In genomic region chr2:236551843-236552542, GRCh38 we compare ENCODE assay signal across 12 cellular contexts. TPM values are rescaled to one million over a fixed set of nuclear protein-coding genes. Genes with fewer than 3 reads are reported as not detected.
DNase-seq lines count a peak whose midpoint lies in the region; ATAC-seq and TF ChIP-seq lines count a peak whose summit lies in the region.
"Had no signal": no experiment of that assay in that cellular context is flagged by ENCODE, and none has a peak within 500 bp of the region (broad histone marks: within the 10 kb centered on the region; RNA-seq: fewer than 3 reads in every experiment).

No MANE protein-coding gene starts in this region.

- H3K4me1 ChIP-seq in DOHH2 (ENCODE audit: control insufficient read depth, low read length), result peaks cover 100% of the 10 kb centered on the region
- H3K4me1 ChIP-seq in heart right ventricle, result peaks cover 0 to 29% (median 0%) of the 10 kb centered on the region in 9 donors
- no peaks in the 10 kb centered on the region for H3K4me1 ChIP-seq in left ventricle myocardium inferior

- 84 to 86% methylated on average over 14 of the region's 14 CpGs for WGBS in heart right ventricle, 2 donors

- no peaks in the 10 kb centered on the region for H3K9me2 ChIP-seq in DOHH2 (replicated peaks; ENCODE audit: control insufficient read depth, low read length)

- H3K36me3 Mint-ChIP-seq in T-helper 17 cell (ENCODE audit: low read depth), result peaks cover 4% of the 10 kb centered on the region

- H3K79me2 ChIP-seq in DOHH2 (ENCODE audit: control insufficient read depth, low read length), result no peaks in the 10 kb centered on the region

- intact Hi-C loops in heart right ventricle (cut with DNase I) (no loop called here), left ventricle myocardium inferior (cut with micrococcal nuclease) (no loop called here)

- H3K9me3 ChIP-seq in DOHH2 (ENCODE audit: control insufficient read depth, insufficient read depth, low read length), result 0 out of 2 replicates have a peak, but pooled peaks cover 5% of the 10 kb centered on the region
- H3K9me3 ChIP-seq in T-helper 17 cell (ENCODE audit: control insufficient read depth, low read length, poor library complexity, severe bottlenecking), result no peaks in the 10 kb centered on the region
- H3K9me3 ChIP-seq in heart right ventricle, result peaks cover 0 to 22% (median 0%) of the 10 kb centered on the region in 11 donors
- H3K9me3 ChIP-seq in left ventricle myocardium inferior (replicated peaks), result peaks cover 17% of the 10 kb centered on the region

- H3K27me3 Mint-ChIP-seq in T-helper 17 cell, result no peaks in the 10 kb centered on the region

- peaks cover 5% of the 10 kb centered on the region for H3F3A ChIP-seq in DOHH2 (ENCODE audit: control insufficient read depth, insufficient read depth)

- TF ChIP-seq CTCF in DOHH2 (IDR thresholded peaks at IDR 0.05; ENCODE audit: low read depth, low read length, poor library complexity, severe bottlenecking) (no peak), heart right ventricle (IDR thresholded peaks at IDR 0.05) (no peak), left ventricle myocardium inferior (IDR thresholded peaks at IDR 0.05; ENCODE audit: borderline replicate concordance) (no peak)

- ATAC-seq in GM21447 (IDR thresholded peaks at IDR 0.05; ENCODE audit: unreplicated experiment) (peak; percentile 41), T-helper 17 cell (peak; percentile 18), left lobe of liver (peak; percentile 25), heart right ventricle (no peak)

- H3K27ac Mint-ChIP-seq in T-helper 17 cell, result peak overlapping the region; percentile 94

- H3K27me3 ChIP-seq in DOHH2 (ENCODE audit: control insufficient read depth, low read length) (no peaks in the 10 kb centered on the region), heart right ventricle (no peaks in the 10 kb centered on the region), left ventricle myocardium inferior (ENCODE audit: low read depth) (no peaks in the 10 kb centered on the region)
- H3K27me3 ChIP-seq: BLaER1 treated with 17β-estradiol and CSF1 and Interleukin-3, amounts not matched to agents 10 nM and 100 nM; cardiac muscle cell had no signal

- DNase-seq in T-helper 17 cell, result no peak
- DNase-seq in left lobe of liver (ENCODE audit: low spot score), result no peak
- DNase-seq in heart right ventricle, result no peak
- no peak for DNase-seq in A172 (ENCODE audit: low spot score)
- no peak for DNase-seq in left ventricle myocardium inferior
- DNase-seq in NCI-H2107 treated with DMSO at 0.1 percent for 48 hours (lab: John Stamatoyannopoulos, UW; ENCODE audit: unreplicated experiment), result no peak
- DNase-seq: NCI-H187 had no signal

- H3K27ac ChIP-seq in DOHH2 (ENCODE audit: low read depth, low read length), result no peak overlapping the region
- H3K27ac ChIP-seq in heart right ventricle, result no peak overlapping the region
- H3K27ac ChIP-seq in left ventricle myocardium inferior (replicated peaks), result no peak overlapping the region
- H3K27ac ChIP-seq: cardiac muscle cell, skin epidermis had no signal

- H3K4me2 ChIP-seq in DOHH2 (ENCODE audit: low read length), result peak overlapping the region; percentile 47; the same call in 1 of the 2 replicates

- no peak overlapping the region for H3K4me3 ChIP-seq in DOHH2 (ENCODE audit: low read length)
- no peak overlapping the region for H3K4me3 ChIP-seq in heart right ventricle
- H3K4me3 ChIP-seq in left ventricle myocardium inferior, result no peak overlapping the region
- H3K4me3 ChIP-seq: BLaER1 treated with 17β-estradiol and CSF1 and Interleukin-3, amounts not matched to agents 10 nM and 100 nM; cardiac muscle cell; skin epidermis had no signal

- H3K4me1 Mint-ChIP-seq in T-helper 17 cell, result peaks cover 62% of the 10 kb centered on the region

- peak overlapping the region; percentile 80 for H3K4me3 Mint-ChIP-seq in T-helper 17 cell

- H4K20me1 ChIP-seq in DOHH2 (ENCODE audit: control insufficient read depth, insufficient read depth, low read depth, low read length), result no peaks in the 10 kb centered on the region
- H4K20me1 ChIP-seq: BLaER1 treated with 17β-estradiol and CSF1 and Interleukin-3, amounts not matched to agents 10 nM and 100 nM had no signal

- H3K36me3 ChIP-seq in DOHH2 (ENCODE audit: control insufficient read depth, low read length) (peaks cover 9% of the 10 kb centered on the region; the same call in 1 of the 2 replicates), heart right ventricle (no peaks in the 10 kb centered on the region), left ventricle myocardium inferior (no peaks in the 10 kb centered on the region)
- H3K36me3 ChIP-seq: BLaER1 treated with 17β-estradiol and CSF1 and Interleukin-3, amounts not matched to agents 10 nM and 100 nM; cardiac muscle cell had no signal

RNA-seq across cellular contexts. Expression of gene ACKR3, which starts 17.6 kb away (rescaled TPM):
- 1 to 10 TPM; 1.3 to 2.3 TPM for total RNA-seq in T-helper 17 cell
- total RNA-seq in left lobe of liver, result 2.4 TPM
- total RNA-seq in heart right ventricle, result 100 to 1,000 TPM in 1 of 10 donors, 10 to 100 TPM in 9; 17.7 to 102 (median 49.3) TPM
- 10 to 100 TPM; 18.5 to 23.2 TPM for polyA plus RNA-seq in heart right ventricle
- total RNA-seq in A172 (2014; rRNA removed; shearing (Covaris generic)), result 1.3 and 1.7 TPM in 2 replicates
- total RNA-seq in left ventricle myocardium inferior, result 39.3 TPM

Comparison
In these comparisons a context has a peak if more than half of its experiments do, and no peak if none do; other contexts are left out.
1. ATAC-seq: peak in GM21447 (single experiment), T-helper 17 cell (single experiment) and left lobe of liver (single experiment); none in heart right ventricle (0 of 8).